ENCODE assay signal across 13 cellular contexts in the genomic region with DNA sequence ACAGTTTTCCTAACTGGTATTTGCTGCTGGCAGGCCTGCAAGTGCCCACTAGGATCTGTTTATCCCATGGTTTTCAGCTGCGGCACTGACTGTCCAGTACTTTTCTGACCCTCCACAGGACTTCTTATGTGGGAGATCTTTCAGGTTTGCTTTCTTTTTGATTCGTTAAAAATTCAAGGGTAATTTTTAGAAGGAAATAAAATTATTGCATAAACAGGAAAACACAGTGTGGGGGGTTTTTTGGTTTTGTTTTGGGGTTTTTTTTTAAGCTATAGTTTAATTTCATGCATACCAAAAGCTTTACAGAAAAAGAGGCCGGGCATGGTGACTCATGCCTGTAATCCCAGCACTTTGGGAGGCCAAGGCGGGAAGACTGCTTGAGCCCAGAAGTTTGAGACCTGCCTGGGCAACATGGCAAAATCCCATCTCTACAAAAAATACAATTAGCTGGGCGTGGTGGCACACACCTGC. TPM values are rescaled to one million over a fixed set of nuclear protein-coding genes. Genes with fewer than 3 reads are reported as not detected.
DNase-seq lines count a peak whose midpoint lies in the region; TF ChIP-seq lines count a peak whose summit lies in the region.
"Had no signal": no experiment of that assay in that cellular context is flagged by ENCODE, and none has a peak within 500 bp of the region (broad histone marks: within the 10 kb centered on the region; RNA-seq: fewer than 3 reads in every experiment).

No MANE protein-coding gene starts in this region.

- H3K9ac ChIP-seq in mammary epithelial cell (ENCODE audit: insufficient read depth, low read length) (no peak overlapping the region), rectal smooth muscle tissue (ENCODE audit: low read length) (no peak overlapping the region)

- H3K27ac ChIP-seq in mammary epithelial cell (ENCODE audit: insufficient read depth, low read depth, low read length) (no peak overlapping the region), rectal smooth muscle tissue (ENCODE audit: low read depth, low read length) (peak overlapping the region; percentile 91), suprapubic skin (no peak overlapping the region)

- WGBS in mammary epithelial cell (ENCODE audit: low coverage, missing lambda C conversion rate), result 28% methylated on average over 5 of the region's 5 CpGs
- WGBS in suprapubic skin, result 61% methylated on average over 5 of the region's 5 CpGs

- H3K4me1 ChIP-seq in mammary epithelial cell (ENCODE audit: insufficient read depth, low read length) (peaks cover 25% of the 10 kb centered on the region), rectal smooth muscle tissue (ENCODE audit: control insufficient read depth, insufficient read depth, low read length) (peaks cover 13% of the 10 kb centered on the region), suprapubic skin (peaks cover 25% of the 10 kb centered on the region)

- intact Hi-C loops in mammary epithelial cell (cut with micrococcal nuclease), result loop anchor here (5.0 to 10.0 kb wide), 3 partner anchors 103 to 246 kb away; a partner anchor contains a TSS

- no peaks in the 10 kb centered on the region for H3K9me3 ChIP-seq in mammary epithelial cell (replicated peaks; ENCODE audit: insufficient read depth, low read length)
- no peaks in the 10 kb centered on the region for H3K9me3 ChIP-seq in suprapubic skin

- no peak overlapping the region for H3K4me2 ChIP-seq in mammary epithelial cell (ENCODE audit: insufficient read depth, low read depth, low read length)

- peak; percentile 70 for DNase-seq in ELR (ENCODE audit: low read depth)
- peak; percentile 51 for DNase-seq in NCI-H226
- peak; percentile 37 for DNase-seq in mammary epithelial cell
- DNase-seq in GM10266 (ENCODE audit: extremely low spot score), result no peak
- DNase-seq in NCI-H2227 (lab: John Stamatoyannopoulos, UW; ENCODE audit: unreplicated experiment), result no peak
- DNase-seq in suprapubic skin (ENCODE audit: low spot score in 2 of 2), result no peak
- DNase-seq: activated CD4-positive, alpha-beta T cell treated with anti-CD3 and anti-CD28 coated beads for 48 hours; caudate nucleus; DND-41; NCI-H1436 treated with DMSO at 0.1 percent for 48 hours; stimulated activated CD4-positive, alpha-beta T cell treated with anti-CD3 and anti-CD28 coated beads, Interleukin-12 subunit alpha, Interleukin-12 subunit beta, amount 100 ng/mL, for 4 hours; stimulated activated naive CD4-positive, alpha-beta T cell treated with Interleukin-2 at 50 U/mL for 16 hours had no signal

- no TSS peak for BruUV-seq in mammary epithelial cell (replicated peaks; lab: Mats Ljungman, UMichigan)

- dilution Hi-C loops in mammary epithelial cell (cut with HindIII; ENCODE audit: low sequenced_read_pairs), result no loop called here

- in situ Hi-C loops in mammary epithelial cell (cut with MboI; ENCODE audit: low sequenced_read_pairs in 2 of 2), result no loop called here

- H4K20me1 ChIP-seq in mammary epithelial cell (ENCODE audit: insufficient read depth, low read length), result no peaks in the 10 kb centered on the region

- H3K79me2 ChIP-seq in mammary epithelial cell (ENCODE audit: insufficient read depth, low read length), result no peaks in the 10 kb centered on the region

- CTCF ChIA-PET in mammary epithelial cell (lab: Charles Lee; ENCODE audit: low non-redundant PET), result no interaction called here

- no peak overlapping the region for H2AFZ ChIP-seq in mammary epithelial cell (ENCODE audit: low read depth, low read length)

- TF ChIP-seq CTCF in mammary epithelial cell (conservative IDR thresholded peaks at IDR 0.05 in 1 of 2, IDR thresholded peaks at IDR 0.05 in 1 of 2; ENCODE audit: extremely low read depth in 1 of 2, insufficient read depth in 1 of 2, low read depth in 1 of 2, low read length in 2 of 2), result no peak
- no peak for TF ChIP-seq CTCF in GM10266 (IDR thresholded peaks at IDR 0.05; ENCODE audit: control insufficient read depth, insufficient read depth, low read depth, missing control alignments)
- TF ChIP-seq CTCF in suprapubic skin (IDR thresholded peaks at IDR 0.05), result no peak

- TF ChIP-seq EP300 in suprapubic skin (IDR thresholded peaks at IDR 0.05), result no peak

- H3K4me3 ChIP-seq in mammary epithelial cell (replicated peaks in 1 of 3; ENCODE audit: insufficient read depth in 1 of 3, low read depth in 2 of 3, low read length in 3 of 3) (no peak overlapping the region), rectal smooth muscle tissue (ENCODE audit: low read length) (no peak overlapping the region), suprapubic skin (no peak overlapping the region)

- TF ChIP-seq POLR2A in suprapubic skin (IDR thresholded peaks at IDR 0.05), result no peak

- H3K36me3 ChIP-seq in mammary epithelial cell (ENCODE audit: insufficient read depth, low read length) (no peaks in the 10 kb centered on the region), rectal smooth muscle tissue (ENCODE audit: control insufficient read depth, insufficient read depth, low read length) (no peaks in the 10 kb centered on the region), suprapubic skin (no peaks in the 10 kb centered on the region)

- no peaks in the 10 kb centered on the region for H3K27me3 ChIP-seq in mammary epithelial cell (ENCODE audit: insufficient read depth, low read length)
- H3K27me3 ChIP-seq in rectal smooth muscle tissue (ENCODE audit: control insufficient read depth, insufficient read depth, low read length), result no peaks in the 10 kb centered on the region
- no peaks in the 10 kb centered on the region for H3K27me3 ChIP-seq in suprapubic skin

RNA-seq across cellular contexts. Expression of a gene that starts 3.6 kb away (rescaled TPM):
- total RNA-seq in mammary epithelial cell, result 10 to 100 TPM; 35.8 to 70.3 TPM
- 3.2 TPM for polyA plus RNA-seq in mammary epithelial cell
- polyA minus RNA-seq in mammary epithelial cell, result 8.3 TPM
- 10 to 100 TPM; 13.4 to 23.9 (median 18.2) TPM for total RNA-seq in suprapubic skin

Comparison
In these comparisons a context has a peak if more than half of its experiments do, and no peak if none do; other contexts are left out.
1. DNase-seq: peak in ELR (single experiment), NCI-H226 (single experiment) and mammary epithelial cell (single experiment); none in GM10266 (single experiment), NCI-H2227 (single experiment) and suprapubic skin (0 of 2).